In genomic region chr22:50273781-50274180, GRCh38 we compare ENCODE assay signal across 7 cellular contexts. TPM values are rescaled to one million over a fixed set of nuclear protein-coding genes. Genes with fewer than 3 reads are reported as not detected.
DNase-seq lines count a peak whose midpoint lies in the region; ATAC-seq, FAIRE-seq and TF ChIP-seq lines count a peak whose summit lies in the region.
"Not testable (repeated sequence)": the region's sequence is repeated elsewhere in the genome, so short reads cannot be mapped to it uniquely, and the experiment has no call there.

No MANE protein-coding gene starts in this region.

- H3K36me3 ChIP-seq in astrocyte (ENCODE audit: insufficient read depth, low read length) = not testable (repeated sequence)
- H3K36me3 ChIP-seq in left ventricle myocardium inferior = peaks cover 38% of the 10 kb centered on the region

- POLR2A ChIA-PET in CD4-positive, alpha-beta T cell (lab: Charles Lee) = not testable (repeated sequence)

- not testable (repeated sequence) for DNase-seq in CD4-positive, alpha-beta T cell; activated CD4-positive, alpha-beta T cell treated with anti-CD3 and anti-CD28 coated beads, Interleukin-2, amount 10 ng/mL, durations not matched to agents 24 days and 14 days; astrocyte (ENCODE audit: low read depth); chondrocyte (ENCODE audit: low spot score); left ventricle myocardium inferior; neural crest cell (ENCODE audit: low read depth, low spot score)

- H2AFZ ChIP-seq in astrocyte (ENCODE audit: low read depth, low read length) = not testable (repeated sequence)

- not testable (repeated sequence) for H3K79me2 ChIP-seq in astrocyte (ENCODE audit: insufficient read depth, low read length)

- H3K9me3 ChIP-seq in CD4-positive, alpha-beta T cell (ENCODE audit: control insufficient read depth, low read length); astrocyte (ENCODE audit: insufficient read depth, low read depth, low read length); left ventricle myocardium inferior (replicated peaks): not testable (repeated sequence)

- CTCF ChIA-PET in CD4-positive, alpha-beta T cell (lab: Charles Lee) = interaction anchor here (1.0 kb wide), 1 partner anchor 347 kb away, joined by 3 read pairs; no protein-coding TSS in a partner anchor

- FAIRE-seq in astrocyte (lab: Jason Lieb, UNC) = not testable (repeated sequence)

- ATAC-seq in CD4-positive, alpha-beta T cell (ENCODE audit: poor library complexity) = not testable (repeated sequence)

- peaks cover 15% of the 10 kb centered on the region for H3K4me1 Mint-ChIP-seq in CD4-positive, alpha-beta T cell (ENCODE audit: low read depth)
- H3K4me1 Mint-ChIP-seq in IgD-negative memory B cell; activated CD4-positive, alpha-beta T cell treated with anti-CD3 and anti-CD28 coated beads, Interleukin-2, amount 10 ng/mL, durations not matched to agents 24 days and 14 days; astrocyte (ENCODE audit: low read depth, unreplicated experiment): not testable (repeated sequence)
- H3K4me1 Mint-ChIP-seq in chondrocyte (ENCODE audit: low read depth) (peaks cover 16% of the 10 kb centered on the region), neural crest cell (peaks cover 11% of the 10 kb centered on the region)

- H3K27me3 ChIP-seq in CD4-positive, alpha-beta T cell (ENCODE audit: control insufficient read depth, insufficient read depth, low read length); astrocyte (ENCODE audit: insufficient read depth, low read length): not testable (repeated sequence)
- peaks cover 11% of the 10 kb centered on the region for H3K27me3 ChIP-seq in left ventricle myocardium inferior (ENCODE audit: low read depth)

- H3K27ac ChIP-seq in CD4-positive, alpha-beta T cell (ENCODE audit: low read depth, low read length); astrocyte (ENCODE audit: low read depth, low read length): not testable (repeated sequence)
- peak overlapping the region; percentile 44 for H3K27ac ChIP-seq in left ventricle myocardium inferior (replicated peaks)

- not testable (repeated sequence) for TF ChIP-seq CTCF in CD4-positive, alpha-beta T cell (IDR thresholded peaks at IDR 0.05); astrocyte (IDR thresholded peaks at IDR 0.05; ENCODE audit: insufficient read depth, low read depth, low read length); chondrocyte (IDR thresholded peaks at IDR 0.05); left ventricle myocardium inferior (IDR thresholded peaks at IDR 0.05; ENCODE audit: borderline replicate concordance); neural crest cell (conservative IDR thresholded peaks at IDR 0.05)

- not testable (repeated sequence) for H3K4me3 ChIP-seq in astrocyte (ENCODE audit: insufficient read depth, low read depth, low read length); left ventricle myocardium inferior

- intact Hi-C loops in CD4-positive, alpha-beta T cell (cut with DNase I, micrococcal nuclease) = loop anchor here in 1 of 2 experiments (1.0 to 10.0 kb wide), 3 partner anchors 54 to 341 kb away; partner anchors contain the start of gene DENND6B
- intact Hi-C loops in activated CD4-positive, alpha-beta T cell treated with anti-CD3 and anti-CD28 coated beads, Interleukin-2, amount 10 ng/mL, durations not matched to agents 24 days and 14 days (cut with micrococcal nuclease) = loop anchor here (5.0 kb wide), 1 partner anchor 34 kb away; the partner anchor contains the start of gene PLXNB2
- intact Hi-C loops in left ventricle myocardium inferior (cut with micrococcal nuclease) = loop anchor here (5.0 kb wide), 1 partner anchor 54 kb away; the partner anchor contains the start of gene DENND6B

- H3K9ac ChIP-seq in astrocyte (ENCODE audit: low read length) = not testable (repeated sequence)

- not testable (repeated sequence) for H3K27me3 Mint-ChIP-seq in CD4-positive, alpha-beta T cell; IgD-negative memory B cell; activated CD4-positive, alpha-beta T cell treated with anti-CD3 and anti-CD28 coated beads, Interleukin-2, amount 10 ng/mL, durations not matched to agents 24 days and 14 days; astrocyte (ENCODE audit: low read depth, unreplicated experiment); chondrocyte (ENCODE audit: low read depth)
- H3K27me3 Mint-ChIP-seq in neural crest cell (ENCODE audit: low read depth) = peaks cover 26% of the 10 kb centered on the region

- H3K4me3 Mint-ChIP-seq in CD4-positive, alpha-beta T cell = peak overlapping the region; percentile 43
- peak overlapping the region in 3 of 4 donors; percentile 57 to 83 (median 80) for H3K4me3 Mint-ChIP-seq in IgD-negative memory B cell
- H3K4me3 Mint-ChIP-seq in activated CD4-positive, alpha-beta T cell treated with anti-CD3 and anti-CD28 coated beads, Interleukin-2, amount 10 ng/mL, durations not matched to agents 24 days and 14 days = peak overlapping the region; percentile 25
- peak overlapping the region; percentile 66 for H3K4me3 Mint-ChIP-seq in astrocyte (ENCODE audit: unreplicated experiment)
- not testable (repeated sequence) for H3K4me3 Mint-ChIP-seq in chondrocyte (ENCODE audit: unreplicated experiment)
- H3K4me3 Mint-ChIP-seq in neural crest cell = peak overlapping the region; percentile 79

- H3K4me1 ChIP-seq in astrocyte (ENCODE audit: insufficient read depth, low read length) (peaks cover 17% of the 10 kb centered on the region), left ventricle myocardium inferior (peaks cover 47% of the 10 kb centered on the region)

- not testable (repeated sequence) for H3K36me3 Mint-ChIP-seq in CD4-positive, alpha-beta T cell (ENCODE audit: low read depth); IgD-negative memory B cell; activated CD4-positive, alpha-beta T cell treated with anti-CD3 and anti-CD28 coated beads, Interleukin-2, amount 10 ng/mL, durations not matched to agents 24 days and 14 days (ENCODE audit: low read depth); astrocyte (ENCODE audit: low read depth, unreplicated experiment); neural crest cell (ENCODE audit: low read depth)
- peaks cover 14% of the 10 kb centered on the region for H3K36me3 Mint-ChIP-seq in chondrocyte (ENCODE audit: low read depth)

- not testable (repeated sequence) for H3K9me3 Mint-ChIP-seq in CD4-positive, alpha-beta T cell; IgD-negative memory B cell; activated CD4-positive, alpha-beta T cell treated with anti-CD3 and anti-CD28 coated beads, Interleukin-2, amount 10 ng/mL, durations not matched to agents 24 days and 14 days; astrocyte (ENCODE audit: unreplicated experiment); chondrocyte (ENCODE audit: low read depth); neural crest cell

- H4K20me1 ChIP-seq in astrocyte (ENCODE audit: insufficient read depth, low read length) = peaks cover 41% of the 10 kb centered on the region

- H3K4me2 ChIP-seq in astrocyte (ENCODE audit: low read length) = not testable (repeated sequence)

- not testable (repeated sequence) for H3K27ac Mint-ChIP-seq in CD4-positive, alpha-beta T cell; activated CD4-positive, alpha-beta T cell treated with anti-CD3 and anti-CD28 coated beads, Interleukin-2, amount 10 ng/mL, durations not matched to agents 24 days and 14 days; astrocyte (ENCODE audit: unreplicated experiment); neural crest cell (ENCODE audit: unreplicated experiment)
- peak overlapping the region in 2 of 3 donors; percentile 38 to 88 for H3K27ac Mint-ChIP-seq in IgD-negative memory B cell
- H3K27ac Mint-ChIP-seq in chondrocyte (ENCODE audit: unreplicated experiment) = peak overlapping the region; percentile 27

RNA-seq across cellular contexts. Expression of gene MAPK11, which starts 3.6 kb away (rescaled TPM):
- 1 to 10 TPM; 4.2 to 4.9 TPM for total RNA-seq in CD4-positive, alpha-beta T cell
- 0.59 TPM for polyA plus RNA-seq in IgD-negative memory B cell
- total RNA-seq in activated CD4-positive, alpha-beta T cell treated with anti-CD3 and anti-CD28 coated beads, Interleukin-2, amount 10 ng/mL, durations not matched to agents 24 days and 14 days = 27.8 and 29.0 TPM in 2 replicates
- total RNA-seq in astrocyte = 19.6 and 22.4 TPM in 2 replicates
- total RNA-seq in chondrocyte = 9.3 to 19.9 TPM (median 17.7 TPM) in 3 replicates
- 7.8 TPM for total RNA-seq in left ventricle myocardium inferior
- total RNA-seq in neural crest cell = 15.9 and 16.3 TPM in 2 replicates

RNA-seq across cellular contexts. Expression of gene MAPK12, which starts 12.3 kb away (rescaled TPM):
- total RNA-seq in CD4-positive, alpha-beta T cell = 1 to 10 TPM; 1.2 to 1.3 TPM
- polyA plus RNA-seq in IgD-negative memory B cell = 0.94 TPM
- 20.1 and 21.5 TPM in 2 replicates for total RNA-seq in activated CD4-positive, alpha-beta T cell treated with anti-CD3 and anti-CD28 coated beads, Interleukin-2, amount 10 ng/mL, durations not matched to agents 24 days and 14 days
- 29.1 and 36.4 TPM in 2 replicates for total RNA-seq in astrocyte
- 34.6 to 46.6 TPM (median 44.7 TPM) in 3 replicates for total RNA-seq in chondrocyte
- 17.2 TPM for total RNA-seq in left ventricle myocardium inferior
- 45.1 and 46.5 TPM in 2 replicates for total RNA-seq in neural crest cell

RNA-seq across cellular contexts. Expression of gene HDAC10, which starts 22.7 kb away (rescaled TPM):
- total RNA-seq in CD4-positive, alpha-beta T cell = 10 to 100 TPM; 87.3 to 88.7 TPM
- 8.6 TPM for polyA plus RNA-seq in IgD-negative memory B cell
- 62.2 and 64.6 TPM in 2 replicates for total RNA-seq in activated CD4-positive, alpha-beta T cell treated with anti-CD3 and anti-CD28 coated beads, Interleukin-2, amount 10 ng/mL, durations not matched to agents 24 days and 14 days
- 36.8 and 46.5 TPM in 2 replicates for total RNA-seq in astrocyte
- 29.1 to 36.8 TPM (median 35.3 TPM) in 3 replicates for total RNA-seq in chondrocyte
- total RNA-seq in left ventricle myocardium inferior = 13.6 TPM
- 49.9 and 52.9 TPM in 2 replicates for total RNA-seq in neural crest cell

RNA-seq across cellular contexts. Expression of gene TUBGCP6, which starts 29.0 kb away (rescaled TPM):
- 100 to 1,000 TPM; 124 to 126 TPM for total RNA-seq in CD4-positive, alpha-beta T cell
- polyA plus RNA-seq in IgD-negative memory B cell = 17.0 TPM
- 51.1 and 51.7 TPM in 2 replicates for total RNA-seq in activated CD4-positive, alpha-beta T cell treated with anti-CD3 and anti-CD28 coated beads, Interleukin-2, amount 10 ng/mL, durations not matched to agents 24 days and 14 days
- 25.4 and 26.3 TPM in 2 replicates for total RNA-seq in astrocyte
- 31.2 to 46.3 TPM (median 32.2 TPM) in 3 replicates for total RNA-seq in chondrocyte
- total RNA-seq in left ventricle myocardium inferior = 18.3 TPM
- total RNA-seq in neural crest cell = 48.8 and 54.4 TPM in 2 replicates

RNA-seq across cellular contexts. Expression of gene PLXNB2, which starts 33.7 kb away (rescaled TPM):
- 1 to 10 TPM; 2.8 to 3.9 TPM for total RNA-seq in CD4-positive, alpha-beta T cell
- polyA plus RNA-seq in IgD-negative memory B cell = 2.7 TPM
- 9.0 and 9.5 TPM in 2 replicates for total RNA-seq in activated CD4-positive, alpha-beta T cell treated with anti-CD3 and anti-CD28 coated beads, Interleukin-2, amount 10 ng/mL, durations not matched to agents 24 days and 14 days
- total RNA-seq in astrocyte = 327 and 376 TPM in 2 replicates
- total RNA-seq in chondrocyte = 300 to 356 TPM (median 346 TPM) in 3 replicates
- total RNA-seq in left ventricle myocardium inferior = 50.2 TPM
- 128 and 130 TPM in 2 replicates for total RNA-seq in neural crest cell
